1 cellular context compared by ENCODE assay signal in the genomic region with DNA sequence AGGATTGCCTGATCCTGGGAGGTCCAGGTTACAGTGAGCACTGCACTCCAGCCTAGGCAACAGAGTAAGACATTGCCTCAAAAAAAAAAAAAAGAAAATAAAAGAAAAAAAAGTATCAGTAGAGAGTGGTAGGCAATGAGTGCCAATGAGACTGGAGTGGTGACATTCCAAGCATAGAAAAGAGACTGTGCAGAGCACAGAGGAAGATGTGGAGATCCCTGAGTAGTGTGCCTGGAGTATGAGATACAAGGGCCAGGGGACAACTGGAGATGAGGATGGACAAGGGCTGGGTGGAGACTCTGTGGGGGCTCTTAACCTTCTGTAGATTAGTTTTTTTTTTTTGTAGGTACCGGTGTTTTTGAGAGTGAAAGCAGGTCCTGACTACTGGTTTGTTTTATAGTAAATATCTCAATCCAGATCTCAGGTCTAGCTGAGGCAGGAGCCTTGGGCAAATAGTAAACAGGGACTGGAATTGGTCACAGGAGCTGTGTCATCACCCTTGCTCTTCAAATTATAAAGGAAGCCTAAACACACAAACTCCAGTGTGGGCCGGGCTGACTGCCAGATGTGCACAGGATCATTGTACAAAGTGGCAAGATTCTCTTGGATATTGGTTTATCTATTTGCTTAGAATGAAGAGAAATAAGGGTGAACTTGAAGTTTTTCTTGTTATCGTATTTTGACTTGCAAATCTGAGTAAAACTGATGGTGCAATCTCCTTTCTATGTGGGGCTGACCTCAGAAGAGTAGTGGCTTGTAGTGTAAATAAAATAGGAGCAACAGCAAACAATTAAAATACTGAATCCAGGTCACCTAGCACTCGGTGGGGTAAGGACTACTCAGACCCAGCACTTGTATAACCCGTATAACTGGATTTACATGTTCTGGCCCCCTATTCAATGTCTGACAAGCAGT.
TF ChIP-seq lines count a peak whose summit lies in the region.

No MANE protein-coding gene starts in this region.

TF ChIP-seq in H1, 55 proteins besides CTCF, POLR2A, EP300 and RAD21:
- TF ChIP-seq PHF8 (conservative IDR thresholded peaks at IDR 0.05; ENCODE audit: low read depth, low read length), result no peak
- TF ChIP-seq YY1 (IDR thresholded peaks at IDR 0.05; ENCODE audit: low read depth, low read length), result no peak
- no peak for TF ChIP-seq SP4 (IDR thresholded peaks at IDR 0.05; ENCODE audit: low read length)
